ENCODE assay signal across 19 cellular contexts in genomic region chr10:35398888-35399287, GRCh38.
A peak's percentile ranks its signal among the peaks of the same experiment; 100 is the strongest.
DNase-seq lines count a peak whose midpoint lies in the region; ATAC-seq and TF ChIP-seq lines count a peak whose summit lies in the region.
"Had no signal": no experiment of that assay in that cellular context is flagged by ENCODE, and none has a peak within 500 bp of the region (broad histone marks: within the 10 kb centered on the region; RNA-seq: fewer than 3 reads in every experiment).

No MANE protein-coding gene starts in this region.

- H3K9me3 Mint-ChIP-seq in chondrocyte (ENCODE audit: low read depth) (no peaks in the 10 kb centered on the region), naive B cell (no peaks in the 10 kb centered on the region)
- H3K9me3 Mint-ChIP-seq: H9 had no signal

- peak overlapping the region; percentile 20 for H3K27ac ChIP-seq in left ventricle myocardium inferior (replicated peaks)
- peak overlapping the region; percentile 55 for H3K27ac ChIP-seq in upper lobe of right lung
- H3K27ac ChIP-seq: C4-2B, SJSA1 had no signal

- H3K27me3 Mint-ChIP-seq in chondrocyte (ENCODE audit: low read depth), result no peaks in the 10 kb centered on the region
- H3K27me3 Mint-ChIP-seq in naive B cell, result no peaks in the 10 kb centered on the region

- H3K4me3 Mint-ChIP-seq in chondrocyte (ENCODE audit: unreplicated experiment) (no peak overlapping the region), naive B cell (peak overlapping the region in 4 of 8 donors; percentile 13 to 37 (median 34))
- H3K4me3 Mint-ChIP-seq: H9 had no signal

- intact Hi-C loops in left ventricle myocardium inferior (cut with micrococcal nuclease), result no loop called here
- intact Hi-C loops in left ventricle myocardium superior (cut with micrococcal nuclease), result no loop called here
- intact Hi-C loops in upper lobe of right lung (cut with DNase I), result no loop called here

- no peaks in the 10 kb centered on the region for H3K36me3 Mint-ChIP-seq in chondrocyte (ENCODE audit: low read depth)
- H3K36me3 Mint-ChIP-seq in naive B cell, result no peaks in the 10 kb centered on the region

- H3K27ac Mint-ChIP-seq in chondrocyte (ENCODE audit: unreplicated experiment) (peak overlapping the region; percentile 3), naive B cell (peak overlapping the region in 4 of 6 donors; percentile 30 to 95 (median 60))

- H3K4me3 ChIP-seq in left ventricle myocardium inferior, result no peak overlapping the region
- H3K4me3 ChIP-seq in upper lobe of right lung, result no peak overlapping the region
- H3K4me3 ChIP-seq: SJSA1 had no signal

- peaks cover 42% of the 10 kb centered on the region for H3K4me1 Mint-ChIP-seq in chondrocyte (ENCODE audit: low read depth)
- H3K4me1 Mint-ChIP-seq in naive B cell, result peaks cover 48 to 61% (median 56%) of the 10 kb centered on the region in 3 donors

- ATAC-seq in left ventricle myocardium superior (no peak), naive B cell (ENCODE audit: low read depth in 2 of 2) (no peak), upper lobe of right lung (no peak), GM19351 (IDR thresholded peaks at IDR 0.05; ENCODE audit: unreplicated experiment) (no peak)

- TF ChIP-seq CTCF in left ventricle myocardium inferior (IDR thresholded peaks at IDR 0.05; ENCODE audit: borderline replicate concordance) (no peak), chondrocyte (IDR thresholded peaks at IDR 0.05) (no peak), upper lobe of right lung (IDR thresholded peaks at IDR 0.05) (no peak)

- no peaks in the 10 kb centered on the region for H3K36me3 ChIP-seq in left ventricle myocardium inferior
- no peaks in the 10 kb centered on the region for H3K36me3 ChIP-seq in upper lobe of right lung
- H3K36me3 ChIP-seq: SJSA1 had no signal

- H3K9me3 ChIP-seq in left ventricle myocardium inferior (replicated peaks) (no peaks in the 10 kb centered on the region), upper lobe of right lung (no peaks in the 10 kb centered on the region)
- H3K9me3 ChIP-seq: SJSA1 had no signal

- H3K27me3 ChIP-seq in left ventricle myocardium inferior (ENCODE audit: low read depth), result no peaks in the 10 kb centered on the region
- H3K27me3 ChIP-seq in upper lobe of right lung, result no peaks in the 10 kb centered on the region
- H3K27me3 ChIP-seq: SJSA1 had no signal

- DNase-seq in left ventricle myocardium inferior (no peak), left ventricle myocardium superior (no peak), chondrocyte (ENCODE audit: low spot score) (no peak), naive B cell (no peak), upper lobe of right lung (no peak), SIG-M5 (lab: John Stamatoyannopoulos, UW) (no peak), NCI-H526 (lab: John Stamatoyannopoulos, UW) (no peak)
- DNase-seq: DMS153, EL, H9, KG1, NCI-H1436, NCI-H2029, NCI-H2171, NCI-H446, RPMI8226 had no signal

- H3K4me1 ChIP-seq in left ventricle myocardium inferior, result peaks cover 95% of the 10 kb centered on the region
- H3K4me1 ChIP-seq in upper lobe of right lung, result peaks cover 57% of the 10 kb centered on the region
